17 cellular contexts compared by ENCODE assay signal in the genomic region with DNA sequence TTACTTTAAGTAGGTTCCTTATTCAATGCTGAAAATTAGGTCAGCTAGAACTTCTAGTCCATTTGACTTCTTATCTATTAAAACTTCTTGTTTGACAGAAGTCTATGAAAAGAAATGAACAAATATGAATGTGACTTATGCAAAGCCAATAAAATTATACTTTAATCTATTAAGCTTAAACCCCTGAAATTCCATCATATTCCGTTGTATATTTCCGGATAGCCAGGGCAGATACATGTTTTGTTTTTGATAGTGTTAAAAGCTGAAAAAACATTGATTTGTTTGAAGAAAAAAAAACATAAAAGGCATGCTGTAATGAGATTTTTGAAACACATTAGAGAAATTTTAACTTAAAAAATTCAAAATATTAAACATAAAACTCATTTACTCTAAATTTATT.
DNase-seq lines count a peak whose midpoint lies in the region; ATAC-seq and TF ChIP-seq lines count a peak whose summit lies in the region.
"Had no signal": no experiment of that assay in that cellular context is flagged by ENCODE, and none has a peak within 500 bp of the region (broad histone marks: within the 10 kb centered on the region; RNA-seq: fewer than 3 reads in every experiment).

No MANE protein-coding gene starts in this region.

- H3K27ac Mint-ChIP-seq in T-helper 2 cell treated with Interferon-gamma antibody and Interleukin-4, amounts not matched to agents 5 μg/mL and 100 μg/mL, for 36 hours = no peak overlapping the region
- no peak overlapping the region for H3K27ac Mint-ChIP-seq in immature natural killer cell
- H3K27ac Mint-ChIP-seq: CD14-positive monocyte; CD4-positive, alpha-beta memory T cell; H9 had no signal

- no peaks in the 10 kb centered on the region for H4K20me1 ChIP-seq in KMS-11 (ENCODE audit: insufficient read depth)
- H4K20me1 ChIP-seq: BLaER1 had no signal

- TF ChIP-seq CTCF in KMS-11 (conservative IDR thresholded peaks at IDR 0.05; ENCODE audit: low read depth, low read length) = no peak
- TF ChIP-seq CTCF in VCaP (conservative IDR thresholded peaks at IDR 0.05) = no peak

- ATAC-seq in HG03460 (IDR thresholded peaks at IDR 0.05; ENCODE audit: unreplicated experiment) (no peak), GM21619 (IDR thresholded peaks at IDR 0.05; ENCODE audit: unreplicated experiment) (no peak), GM21717 (IDR thresholded peaks at IDR 0.05; ENCODE audit: unreplicated experiment) (no peak)
- ATAC-seq: K562 had no signal

- no peaks in the 10 kb centered on the region for H3K27me3 ChIP-seq in KMS-11 (ENCODE audit: insufficient read depth, low read depth)
- H3K27me3 ChIP-seq: BLaER1 had no signal

- H3K4me3 ChIP-seq in KMS-11 (IDR thresholded peaks at IDR 0.05; ENCODE audit: insufficient read depth, low read depth, low read length) = no peak overlapping the region
- H3K4me3 ChIP-seq: BLaER1, K562 had no signal

- no peaks in the 10 kb centered on the region for H3K79me2 ChIP-seq in KMS-11 (ENCODE audit: insufficient read depth, low read depth)

- peaks cover 8% of the 10 kb centered on the region for H3K4me1 ChIP-seq in KMS-11 (ENCODE audit: low read depth, poor library complexity, severe bottlenecking)
- H3K4me1 ChIP-seq: BLaER1 had no signal

- no peaks in the 10 kb centered on the region for H3K9me3 Mint-ChIP-seq in T-helper 2 cell treated with Interferon-gamma antibody and Interleukin-4, amounts not matched to agents 5 μg/mL and 100 μg/mL, for 36 hours
- H3K9me3 Mint-ChIP-seq in immature natural killer cell = peaks cover 0 to 8% (median 0%) of the 10 kb centered on the region in 6 donors
- H3K9me3 Mint-ChIP-seq: CD4-positive, alpha-beta memory T cell; H9 had no signal

- H2AFZ ChIP-seq in KMS-11 (ENCODE audit: low read depth) = peak overlapping the region; percentile 72

- no peak for DNase-seq in T-helper 2 cell treated with Interferon-gamma antibody and Interleukin-4, amounts not matched to agents 5 μg/mL and 100 μg/mL, for 36 hours (ENCODE audit: low spot score)
- DNase-seq in T-helper 2 cell (no peak), immature natural killer cell (no peak)
- DNase-seq: 8988T; CD4-positive, alpha-beta memory T cell; DMS153; DMS79 treated with DMSO at 0.1 percent for 48 hours; H9; IMR-90 had no signal

- no peaks in the 10 kb centered on the region for H3K27me3 Mint-ChIP-seq in T-helper 2 cell treated with Interferon-gamma antibody and Interleukin-4, amounts not matched to agents 5 μg/mL and 100 μg/mL, for 36 hours (ENCODE audit: low read depth)
- H3K27me3 Mint-ChIP-seq in immature natural killer cell (ENCODE audit: low read depth in 3 of 3) = peaks cover 0 to 4% (median 0%) of the 10 kb centered on the region in 3 donors
- H3K27me3 Mint-ChIP-seq: CD4-positive, alpha-beta memory T cell had no signal

- H3K4me1 Mint-ChIP-seq in T-helper 2 cell treated with Interferon-gamma antibody and Interleukin-4, amounts not matched to agents 5 μg/mL and 100 μg/mL, for 36 hours (ENCODE audit: low read depth) = no peaks in the 10 kb centered on the region
- peaks cover 2 to 15% of the 10 kb centered on the region in 2 donors for H3K4me1 Mint-ChIP-seq in immature natural killer cell
- H3K4me1 Mint-ChIP-seq: CD14-positive monocyte; CD4-positive, alpha-beta memory T cell had no signal

- no peak overlapping the region for H3K9ac ChIP-seq in KMS-11
- H3K9ac ChIP-seq: BLaER1 had no signal

- H3K36me3 Mint-ChIP-seq in T-helper 2 cell treated with Interferon-gamma antibody and Interleukin-4, amounts not matched to agents 5 μg/mL and 100 μg/mL, for 36 hours (ENCODE audit: low read depth) = no peaks in the 10 kb centered on the region
- no peaks in the 10 kb centered on the region for H3K36me3 Mint-ChIP-seq in immature natural killer cell
- H3K36me3 Mint-ChIP-seq: CD14-positive monocyte; CD4-positive, alpha-beta memory T cell had no signal

- H3K4me3 Mint-ChIP-seq in T-helper 2 cell treated with Interferon-gamma antibody and Interleukin-4, amounts not matched to agents 5 μg/mL and 100 μg/mL, for 36 hours = peak overlapping the region; percentile 47
- H3K4me3 Mint-ChIP-seq in immature natural killer cell = peak overlapping the region in 3 of 5 donors; percentile 1 to 31 (median 2)
- H3K4me3 Mint-ChIP-seq: CD14-positive monocyte; CD4-positive, alpha-beta memory T cell; H9 had no signal

- H3K36me3 ChIP-seq in KMS-11 (ENCODE audit: insufficient read depth) = no peaks in the 10 kb centered on the region
- H3K36me3 ChIP-seq: BLaER1 had no signal

- H3K4me2 ChIP-seq in KMS-11 = peak overlapping the region; percentile 58
- H3K4me2 ChIP-seq: BLaER1 had no signal

- H3K27ac ChIP-seq in KMS-11 (peak overlapping the region; percentile 8; the same call in 1 of the 2 replicates), VCaP (peak overlapping the region; percentile 49)
- H3K27ac ChIP-seq: BLaER1 had no signal
